Comparison of ENCODE assay signal across 8 cellular contexts in the genomic region with DNA sequence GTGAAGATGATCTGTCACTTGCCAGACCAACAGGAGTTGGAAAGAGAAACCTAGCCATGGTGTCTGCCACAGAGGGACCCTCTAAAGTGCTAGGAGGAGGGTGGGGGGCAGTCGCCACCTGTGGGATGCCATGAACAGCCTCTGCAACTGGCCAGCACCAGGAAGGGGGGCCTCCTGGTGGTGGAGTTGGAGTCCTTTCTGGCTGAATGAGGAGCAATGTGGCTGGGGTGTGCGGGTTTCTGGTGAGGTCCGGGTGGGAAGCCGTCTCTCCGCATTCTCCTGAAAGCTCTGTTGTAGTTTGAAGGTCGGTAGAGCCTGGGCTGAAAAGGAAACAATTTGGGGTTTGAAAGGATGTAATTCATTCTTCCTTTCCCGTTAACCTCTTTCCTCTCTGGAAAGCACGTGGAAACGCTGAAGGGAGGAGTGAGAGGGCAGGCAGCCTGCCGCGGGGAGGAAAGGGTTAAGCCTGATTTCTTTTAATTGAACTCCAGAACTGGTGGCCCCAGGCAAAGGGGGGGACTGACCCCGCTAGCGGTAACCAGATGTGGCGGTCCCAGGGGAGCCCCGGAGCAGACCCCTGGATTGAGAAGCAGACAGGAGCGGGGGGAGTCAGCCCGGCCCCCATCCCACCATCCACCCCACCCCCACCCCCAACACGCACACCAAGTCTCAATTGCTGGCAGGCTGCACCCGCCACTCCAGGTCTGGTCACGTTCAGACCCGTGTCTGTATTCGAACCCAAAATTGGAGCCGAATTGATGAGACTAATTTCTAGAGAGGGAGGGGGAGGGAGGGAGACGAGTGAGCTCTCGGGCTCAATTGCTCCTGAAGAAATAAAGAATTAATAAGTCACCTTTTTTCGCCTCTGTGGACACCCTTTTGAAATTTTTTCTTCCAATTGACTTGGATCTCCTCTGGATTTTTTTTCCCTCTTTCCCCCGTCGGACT. TPM values are rescaled to one million over a fixed set of nuclear protein-coding genes. Genes with fewer than 3 reads are reported as not detected.
DNase-seq lines count a peak whose midpoint lies in the region; ATAC-seq and TF ChIP-seq lines count a peak whose summit lies in the region.

No MANE protein-coding gene starts in this region.

- peaks cover 0 to 26% (median 14%) of the 10 kb centered on the region in 4 donors for H3K4me1 ChIP-seq in Peyer's patch
- peaks cover 2% of the 10 kb centered on the region for H3K4me1 ChIP-seq in rectal smooth muscle tissue (ENCODE audit: control insufficient read depth, insufficient read depth, low read length)

- in situ Hi-C loops in ACHN (cut with HindIII; ENCODE audit: low pct_ligation_motif_present, low pct_unique_long_range_greater_than_20kb, low sequenced_read_pairs), result no loop called here

- H3K4me3 ChIP-seq in GM12864 (ENCODE audit: low read depth, low read length), result peak overlapping the region; percentile 60
- peak overlapping the region; percentile 63 to 85 (median 68) for H3K4me3 ChIP-seq in Peyer's patch
- H3K4me3 ChIP-seq in fibroblast of the aortic adventitia (ENCODE audit: low read depth, low read length), result peak overlapping the region; percentile 82
- H3K4me3 ChIP-seq in rectal smooth muscle tissue (ENCODE audit: low read length), result peak overlapping the region; percentile 76

- no peaks in the 10 kb centered on the region for H3K9me3 ChIP-seq in Peyer's patch

- H3K27me3 ChIP-seq in Peyer's patch, result peaks cover 0 to 7% of the 10 kb centered on the region in 2 donors
- peaks cover 20% of the 10 kb centered on the region for H3K27me3 ChIP-seq in rectal smooth muscle tissue (ENCODE audit: control insufficient read depth, insufficient read depth, low read length)

- TF ChIP-seq POLR2A in Peyer's patch (IDR thresholded peaks at IDR 0.05), result no peak

- TF ChIP-seq CTCF in GM12864 (IDR thresholded peaks at IDR 0.05; ENCODE audit: low read depth, low read length, missing control alignments) (peak; percentile 33), Peyer's patch (IDR thresholded peaks at IDR 0.05) (no peak), fibroblast of the aortic adventitia (IDR thresholded peaks at IDR 0.05; ENCODE audit: insufficient read depth, low read length) (peak; percentile 52)

- H3K9ac ChIP-seq in rectal smooth muscle tissue (ENCODE audit: low read length), result no peak overlapping the region

- no peak for ATAC-seq in HG02759 (IDR thresholded peaks at IDR 0.05; ENCODE audit: unreplicated experiment)
- no peak for ATAC-seq in GM21786 (IDR thresholded peaks at IDR 0.05; ENCODE audit: unreplicated experiment)

- H3K36me3 ChIP-seq in Peyer's patch (no peaks in the 10 kb centered on the region), rectal smooth muscle tissue (ENCODE audit: control insufficient read depth, insufficient read depth, low read length) (no peaks in the 10 kb centered on the region)

- H3K27ac ChIP-seq in Peyer's patch (peak overlapping the region in 3 of 4 donors; percentile 93 to 95 (median 94)), rectal smooth muscle tissue (ENCODE audit: low read depth, low read length) (no peak overlapping the region)

- DNase-seq in GM12864 (ENCODE audit: low read depth) (no peak), Peyer's patch (no peak), fibroblast of the aortic adventitia (ENCODE audit: low read depth) (no peak), COLO829 (ENCODE audit: low spot score) (no peak), ACHN (no peak)

RNA-seq across cellular contexts. Expression of a gene that starts 1.8 kb away (rescaled TPM):
- total RNA-seq in Peyer's patch (10 to 100 TPM in 3 of 4 donors, 1 to 10 TPM in 1; 7.7 to 66.8 (median 15.3) TPM), fibroblast of the aortic adventitia (ENCODE audit: low replicate concordance) (2.6 and 10.1 TPM in 2 replicates)

Comparison
In these comparisons a context has a peak if more than half of its experiments do, and no peak if none do; other contexts are left out.
1. CTCF ChIP-seq: peak in GM12864 (single experiment) and fibroblast of the aortic adventitia (single experiment); none in Peyer's patch (0 of 6).
2. Peak in every context shown above with its lines, with median percentiles within 50 percentile points of each other: H3K4me3 ChIP-seq.